ENCODE assay signal across 1 cellular context in genomic region chr4:132809298-132810032, GRCh38.
TF ChIP-seq lines count a peak whose summit lies in the region.

No MANE protein-coding gene starts in this region.

TF ChIP-seq in GM12878, 131 proteins besides CTCF, POLR2A, EP300 and RAD21 (continued from another document):
- no peak for TF ChIP-seq CUX1 (IDR thresholded peaks at IDR 0.05; ENCODE audit: insufficient replicate concordance, low read depth, low read length)
